ENCODE assay signal across 1 cellular context in the genomic region with DNA sequence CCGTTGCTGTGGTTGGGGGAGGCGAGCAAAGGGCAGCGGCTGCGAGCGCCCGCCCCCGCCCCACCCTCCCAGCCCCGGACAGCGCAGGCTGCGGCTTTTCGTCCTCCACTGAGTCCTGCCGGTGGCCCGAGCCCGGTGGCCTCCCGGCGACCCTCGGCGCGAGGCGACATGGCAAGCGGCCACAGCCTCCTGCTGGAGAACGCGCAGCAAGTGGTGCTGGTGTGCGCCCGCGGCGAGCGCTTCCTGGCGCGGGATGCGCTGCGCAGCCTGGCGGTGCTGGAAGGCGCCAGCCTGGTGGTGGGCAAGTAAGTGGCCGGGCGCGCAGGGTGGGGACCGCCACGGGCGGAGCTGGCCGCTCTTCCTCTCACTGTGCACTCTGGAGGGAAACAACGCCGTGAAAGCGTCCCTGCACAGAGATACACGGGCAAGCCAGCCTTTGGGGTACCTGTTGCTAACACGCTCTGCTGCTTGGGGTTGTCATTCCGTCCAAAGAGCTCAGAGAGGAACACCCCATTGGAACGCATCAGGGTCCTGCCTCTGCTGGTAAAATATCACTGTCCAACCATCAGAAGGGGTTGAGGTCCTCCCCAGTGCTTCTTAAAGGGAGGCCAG.
TF ChIP-seq lines count a peak whose summit lies in the region.

A gene with protein sequence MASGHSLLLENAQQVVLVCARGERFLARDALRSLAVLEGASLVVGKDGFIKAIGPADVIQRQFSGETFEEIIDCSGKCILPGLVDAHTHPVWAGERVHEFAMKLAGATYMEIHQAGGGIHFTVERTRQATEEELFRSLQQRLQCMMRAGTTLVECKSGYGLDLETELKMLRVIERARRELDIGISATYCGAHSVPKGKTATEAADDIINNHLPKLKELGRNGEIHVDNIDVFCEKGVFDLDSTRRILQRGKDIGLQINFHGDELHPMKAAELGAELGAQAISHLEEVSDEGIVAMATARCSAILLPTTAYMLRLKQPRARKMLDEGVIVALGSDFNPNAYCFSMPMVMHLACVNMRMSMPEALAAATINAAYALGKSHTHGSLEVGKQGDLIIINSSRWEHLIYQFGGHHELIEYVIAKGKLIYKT (plus strand): TSS at position 101 of the 612 bp plus-strand sequence. CDS start 68 bp downstream, at position 169.

TF ChIP-seq in HepG2, 621 proteins besides CTCF, POLR2A, EP300 and RAD21 (continued from another document):
- TF ChIP-seq POGK (CRISPR knock-in tag; conservative IDR thresholded peaks at IDR 0.05) (0 out of 2 replicates have a peak, but pooled peaks have one; percentile 57), MEIS2 (CRISPR knock-in tag; IDR thresholded peaks at IDR 0.05) (no peak)
- TF ChIP-seq, protein P1, sequence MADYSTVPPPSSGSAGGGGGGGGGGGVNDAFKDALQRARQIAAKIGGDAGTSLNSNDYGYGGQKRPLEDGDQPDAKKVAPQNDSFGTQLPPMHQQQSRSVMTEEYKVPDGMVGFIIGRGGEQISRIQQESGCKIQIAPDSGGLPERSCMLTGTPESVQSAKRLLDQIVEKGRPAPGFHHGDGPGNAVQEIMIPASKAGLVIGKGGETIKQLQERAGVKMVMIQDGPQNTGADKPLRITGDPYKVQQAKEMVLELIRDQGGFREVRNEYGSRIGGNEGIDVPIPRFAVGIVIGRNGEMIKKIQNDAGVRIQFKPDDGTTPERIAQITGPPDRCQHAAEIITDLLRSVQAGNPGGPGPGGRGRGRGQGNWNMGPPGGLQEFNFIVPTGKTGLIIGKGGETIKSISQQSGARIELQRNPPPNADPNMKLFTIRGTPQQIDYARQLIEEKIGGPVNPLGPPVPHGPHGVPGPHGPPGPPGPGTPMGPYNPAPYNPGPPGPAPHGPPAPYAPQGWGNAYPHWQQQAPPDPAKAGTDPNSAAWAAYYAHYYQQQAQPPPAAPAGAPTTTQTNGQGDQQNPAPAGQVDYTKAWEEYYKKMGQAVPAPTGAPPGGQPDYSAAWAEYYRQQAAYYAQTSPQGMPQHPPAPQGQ (CRISPR knock-in tag; IDR thresholded peaks at IDR 0.05; ENCODE audit: borderline replicate concordance) = peak; percentile 29; the same call in 1 of the 2 replicates
